ENCODE assay signal across 1 cellular context in the genomic region with DNA sequence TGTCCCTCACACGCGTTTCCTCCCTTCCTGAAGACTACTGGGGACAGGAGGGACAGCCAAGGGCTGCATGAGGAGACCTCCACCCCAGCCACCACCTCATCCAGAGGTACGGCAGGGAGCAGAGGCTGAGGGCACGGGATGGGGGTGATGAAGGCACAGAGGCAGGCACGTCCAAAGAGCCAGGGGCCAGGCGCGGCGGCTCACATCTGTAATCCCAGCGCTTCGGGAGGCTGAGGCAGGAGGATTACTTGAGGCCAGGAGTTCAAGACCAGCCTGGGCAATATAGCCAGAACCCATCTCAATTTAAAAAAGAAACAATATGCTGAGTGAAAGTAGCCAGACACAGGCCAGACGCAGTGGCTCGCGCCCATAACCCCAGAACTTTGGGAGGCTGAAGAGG.
TF ChIP-seq lines count a peak whose summit lies in the region.

No MANE protein-coding gene starts in this region.

TF ChIP-seq in HepG2, 621 proteins besides CTCF, POLR2A, EP300 and RAD21:
- TF ChIP-seq FOSL2 (CRISPR knock-in tag; IDR thresholded peaks at IDR 0.05) = no peak
- TF ChIP-seq, protein P1, sequence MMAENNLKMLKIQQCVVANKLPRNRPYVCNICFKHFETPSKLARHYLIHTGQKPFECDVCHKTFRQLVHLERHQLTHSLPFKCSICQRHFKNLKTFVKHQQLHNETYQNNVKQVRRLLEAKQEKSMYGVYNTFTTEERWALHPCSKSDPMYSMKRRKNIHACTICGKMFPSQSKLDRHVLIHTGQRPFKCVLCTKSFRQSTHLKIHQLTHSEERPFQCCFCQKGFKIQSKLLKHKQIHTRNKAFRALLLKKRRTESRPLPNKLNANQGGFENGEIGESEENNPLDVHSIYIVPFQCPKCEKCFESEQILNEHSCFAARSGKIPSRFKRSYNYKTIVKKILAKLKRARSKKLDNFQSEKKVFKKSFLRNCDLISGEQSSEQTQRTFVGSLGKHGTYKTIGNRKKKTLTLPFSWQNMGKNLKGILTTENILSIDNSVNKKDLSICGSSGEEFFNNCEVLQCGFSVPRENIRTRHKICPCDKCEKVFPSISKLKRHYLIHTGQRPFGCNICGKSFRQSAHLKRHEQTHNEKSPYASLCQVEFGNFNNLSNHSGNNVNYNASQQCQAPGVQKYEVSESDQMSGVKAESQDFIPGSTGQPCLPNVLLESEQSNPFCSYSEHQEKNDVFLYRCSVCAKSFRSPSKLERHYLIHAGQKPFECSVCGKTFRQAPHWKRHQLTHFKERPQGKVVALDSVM (CRISPR knock-in tag; IDR thresholded peaks at IDR 0.05) = peak; percentile 64; the same call in 1 of the 2 replicates
